ENCODE assay signal across 3 cellular contexts in the genomic region with DNA sequence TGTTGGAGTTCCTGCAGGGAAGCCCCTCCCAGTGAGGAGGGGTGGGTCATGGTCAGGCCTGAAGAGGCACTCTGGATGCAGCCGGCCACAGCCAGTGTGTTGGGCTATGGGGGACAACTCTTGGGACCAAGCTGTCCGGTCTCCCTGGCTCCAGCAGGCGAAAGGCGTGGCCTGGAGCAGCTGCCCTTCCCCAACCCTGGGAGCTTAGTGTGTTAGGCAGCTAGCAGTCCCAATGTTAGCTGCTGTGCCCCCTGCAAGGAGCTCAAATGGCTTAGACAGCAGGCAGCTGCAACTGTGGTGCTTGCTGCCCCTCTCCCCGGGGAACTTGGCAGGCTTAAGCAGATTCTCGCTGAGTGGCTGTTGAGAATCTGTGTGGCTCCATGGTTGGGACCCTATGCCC.
TF ChIP-seq lines count a peak whose summit lies in the region.

No MANE protein-coding gene starts in this region.

TF ChIP-seq in GM23338, 12 proteins besides CTCF, POLR2A, EP300 and RAD21:
- TF ChIP-seq JUNB (IDR thresholded peaks at IDR 0.05; ENCODE audit: unreplicated experiment) (no peak), CREB1 (CRISPR knock-in tag; IDR thresholded peaks at IDR 0.05; ENCODE audit: low read depth) (no peak), STAT1 (IDR thresholded peaks at IDR 0.05; ENCODE audit: unreplicated experiment) (no peak), EZH2 (IDR thresholded peaks at IDR 0.05; ENCODE audit: low read depth, unreplicated experiment) (no peak), ZNF114 (CRISPR knock-in tag; IDR thresholded peaks at IDR 0.05) (no peak), NANOG (IDR thresholded peaks at IDR 0.05; ENCODE audit: borderline replicate concordance) (no peak), EZH2phosphoT487 (IDR thresholded peaks at IDR 0.05; ENCODE audit: unreplicated experiment) (no peak), POLR2AphosphoS5 (IDR thresholded peaks at IDR 0.05; ENCODE audit: low read depth) (no peak)
- TF ChIP-seq, protein P1, sequence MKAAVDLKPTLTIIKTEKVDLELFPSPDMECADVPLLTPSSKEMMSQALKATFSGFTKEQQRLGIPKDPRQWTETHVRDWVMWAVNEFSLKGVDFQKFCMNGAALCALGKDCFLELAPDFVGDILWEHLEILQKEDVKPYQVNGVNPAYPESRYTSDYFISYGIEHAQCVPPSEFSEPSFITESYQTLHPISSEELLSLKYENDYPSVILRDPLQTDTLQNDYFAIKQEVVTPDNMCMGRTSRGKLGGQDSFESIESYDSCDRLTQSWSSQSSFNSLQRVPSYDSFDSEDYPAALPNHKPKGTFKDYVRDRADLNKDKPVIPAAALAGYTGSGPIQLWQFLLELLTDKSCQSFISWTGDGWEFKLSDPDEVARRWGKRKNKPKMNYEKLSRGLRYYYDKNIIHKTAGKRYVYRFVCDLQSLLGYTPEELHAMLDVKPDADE (IDR thresholded peaks at IDR 0.05), result no peak
TF ChIP-seq in GM23338: peak in this region for 0.

TF ChIP-seq in IMR-90, 13 proteins besides CTCF, POLR2A, EP300 and RAD21:
- TF ChIP-seq USF2 (IDR thresholded peaks at IDR 0.05; ENCODE audit: low read depth, low read length) (no peak), FOS (IDR thresholded peaks at IDR 0.05; ENCODE audit: low read depth, low read length) (no peak), ELK1 (IDR thresholded peaks at IDR 0.05; ENCODE audit: borderline replicate concordance, low read depth, low read length) (no peak), CHD1 (IDR thresholded peaks at IDR 0.05; ENCODE audit: low read depth, low read length) (no peak), MAFK (IDR thresholded peaks at IDR 0.05; ENCODE audit: low read depth, low read length) (no peak), RFX5 (IDR thresholded peaks at IDR 0.05; ENCODE audit: low read depth, low read length) (no peak), RCOR1 (IDR thresholded peaks at IDR 0.05; ENCODE audit: insufficient replicate concordance, low read length) (no peak), CEBPB (IDR thresholded peaks at IDR 0.05; ENCODE audit: low read depth, low read length) (no peak), MXI1 (IDR thresholded peaks at IDR 0.05; ENCODE audit: borderline replicate concordance, low read depth, low read length) (no peak)

TF ChIP-seq in H1, 55 proteins besides CTCF, POLR2A, EP300 and RAD21:
- TF ChIP-seq GTF2F1 (IDR thresholded peaks at IDR 0.05; ENCODE audit: borderline replicate concordance, low read depth, low read length) (no peak), SIN3A (conservative IDR thresholded peaks at IDR 0.05 in 1 of 2, IDR thresholded peaks at IDR 0.05 in 1 of 2; ENCODE audit: low read depth in 1 of 2, low read length in 2 of 2) (no peak), ZNF274 (IDR thresholded peaks at IDR 0.05; ENCODE audit: borderline replicate concordance, extremely low read depth, low read length) (no peak), CREB1 (IDR thresholded peaks at IDR 0.05) (no peak), NANOG (IDR thresholded peaks at IDR 0.05; ENCODE audit: insufficient read depth, low read depth, low read length, poor library complexity, severe bottlenecking) (no peak), BRCA1 (IDR thresholded peaks at IDR 0.05; ENCODE audit: low read depth, low read length) (no peak), TBP (IDR thresholded peaks at IDR 0.05; ENCODE audit: low read depth, low read length) (no peak), ASH2L (IDR thresholded peaks at IDR 0.05; ENCODE audit: low read length) (no peak), SP1 (IDR thresholded peaks at IDR 0.05; ENCODE audit: low read depth, low read length) (no peak), TAF1 (IDR thresholded peaks at IDR 0.05; ENCODE audit: low read depth, low read length) (no peak), YY1 (IDR thresholded peaks at IDR 0.05; ENCODE audit: low read depth, low read length) (no peak), JUN (IDR thresholded peaks at IDR 0.05; ENCODE audit: low read depth, low read length) (no peak), EGR1 (IDR thresholded peaks at IDR 0.05; ENCODE audit: borderline replicate concordance, low read depth, low read length) (no peak), KDM5A (IDR thresholded peaks at IDR 0.05; ENCODE audit: low read length) (no peak), RXRA (IDR thresholded peaks at IDR 0.05; ENCODE audit: insufficient read depth, low read depth, low read length) (no peak), NRF1 (IDR thresholded peaks at IDR 0.05; ENCODE audit: low read depth, low read length) (no peak), CHD7 (IDR thresholded peaks at IDR 0.05; ENCODE audit: insufficient replicate concordance, low read length) (no peak)
- TF ChIP-seq, protein P2, sequence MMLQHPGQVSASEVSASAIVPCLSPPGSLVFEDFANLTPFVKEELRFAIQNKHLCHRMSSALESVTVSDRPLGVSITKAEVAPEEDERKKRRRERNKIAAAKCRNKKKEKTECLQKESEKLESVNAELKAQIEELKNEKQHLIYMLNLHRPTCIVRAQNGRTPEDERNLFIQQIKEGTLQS (IDR thresholded peaks at IDR 0.05; ENCODE audit: insufficient read depth, low read depth, low read length), result no peak
